Comparison of ENCODE assay signal across 8 cellular contexts in genomic region chr14:68232643-68233055, GRCh38.
DNase-seq lines count a peak whose midpoint lies in the region; ATAC-seq, FAIRE-seq and TF ChIP-seq lines count a peak whose summit lies in the region.

No MANE protein-coding gene starts in this region.

- TF ChIP-seq CTCF in right atrium auricular region (IDR thresholded peaks at IDR 0.05) = no peak

- no peak overlapping the region for H3K4me3 Mint-ChIP-seq in activated CD8-positive, alpha-beta T cell treated with anti-CD3 and anti-CD28 coated beads, Interleukin-2, amount 10 ng/mL, durations not matched to agents 7 days and 5 days

- H3K4me1 ChIP-seq in right atrium auricular region = peaks cover 0 to 25% of the 10 kb centered on the region in 2 donors

- H3K36me3 ChIP-seq in right atrium auricular region = no peaks in the 10 kb centered on the region

- DNase-seq in CD1c-positive myeloid dendritic cell (ENCODE audit: extremely low spot score) (peak; percentile 59), GM19239 (ENCODE audit: insufficient read length, low spot score) (peak; percentile 23), right atrium auricular region (ENCODE audit: low spot score) (peak; percentile 77), NCI-H2171 (lab: John Stamatoyannopoulos, UW) (no peak), NCI-H187 (lab: John Stamatoyannopoulos, UW) (no peak)
- no peak for DNase-seq in activated CD8-positive, alpha-beta T cell treated with anti-CD3 and anti-CD28 coated beads, Interleukin-2, amount 10 ng/mL, durations not matched to agents 7 days and 5 days
- DNase-seq in stimulated activated CD4-positive, alpha-beta T cell treated with anti-CD3 and anti-CD28 coated beads, TNF-alpha, amount 100 ng/mL, for 48 hours (ENCODE audit: low read depth in 3 of 3) = peak; percentile 20 to 31 (median 30)

- H3K27ac Mint-ChIP-seq in activated CD8-positive, alpha-beta T cell treated with anti-CD3 and anti-CD28 coated beads, Interleukin-2, amount 10 ng/mL, durations not matched to agents 7 days and 5 days = no peak overlapping the region

- peak; percentile 92 for FAIRE-seq in GM19239 (lab: Jason Lieb, UNC)

- POLR2A ChIA-PET in activated CD8-positive, alpha-beta T cell treated with anti-CD3 and anti-CD28 coated beads, Interleukin-2, amount 10 ng/mL, durations not matched to agents 7 days and 5 days (lab: Charles Lee) = interaction anchor here (0.5 kb wide), 1 partner anchor 596 kb away, joined by 4 read pairs; no protein-coding TSS in a partner anchor

- H3K27me3 Mint-ChIP-seq in activated CD8-positive, alpha-beta T cell treated with anti-CD3 and anti-CD28 coated beads, Interleukin-2, amount 10 ng/mL, durations not matched to agents 7 days and 5 days (ENCODE audit: low read depth) = no peaks in the 10 kb centered on the region

- H3K27me3 ChIP-seq in right atrium auricular region = no peaks in the 10 kb centered on the region

- H3K27ac ChIP-seq in right atrium auricular region = peak overlapping the region; percentile 27 to 85

- no peaks in the 10 kb centered on the region for H3K9me3 Mint-ChIP-seq in activated CD8-positive, alpha-beta T cell treated with anti-CD3 and anti-CD28 coated beads, Interleukin-2, amount 10 ng/mL, durations not matched to agents 7 days and 5 days (ENCODE audit: insufficient read depth)

- no peaks in the 10 kb centered on the region for H3K9me3 ChIP-seq in right atrium auricular region

- CTCF ChIA-PET in activated CD8-positive, alpha-beta T cell treated with anti-CD3 and anti-CD28 coated beads, Interleukin-2, amount 10 ng/mL, durations not matched to agents 7 days and 5 days (lab: Charles Lee) = interaction anchor here (0.9 to 1.6 kb wide), 2 partner anchors 14 to 584 kb away, joined by 3 read pairs; no protein-coding TSS in a partner anchor

- no peak overlapping the region for H3K4me3 ChIP-seq in right atrium auricular region

- no peaks in the 10 kb centered on the region for H3K4me1 Mint-ChIP-seq in activated CD8-positive, alpha-beta T cell treated with anti-CD3 and anti-CD28 coated beads, Interleukin-2, amount 10 ng/mL, durations not matched to agents 7 days and 5 days (ENCODE audit: low read depth)

- no peaks in the 10 kb centered on the region for H3K36me3 Mint-ChIP-seq in activated CD8-positive, alpha-beta T cell treated with anti-CD3 and anti-CD28 coated beads, Interleukin-2, amount 10 ng/mL, durations not matched to agents 7 days and 5 days (ENCODE audit: low read depth)

- peak; percentile 80 for ATAC-seq in HG03342 (IDR thresholded peaks at IDR 0.05; ENCODE audit: unreplicated experiment)
- peak; percentile 58 for ATAC-seq in activated CD8-positive, alpha-beta T cell treated with anti-CD3 and anti-CD28 coated beads, Interleukin-2, amount 10 ng/mL, durations not matched to agents 7 days and 5 days

Comparison
In these comparisons a context has a peak if more than half of its experiments do, and no peak if none do; other contexts are left out.
1. DNase-seq: peak in CD1c-positive myeloid dendritic cell (single experiment), GM19239 (single experiment), right atrium auricular region (single experiment) and stimulated activated CD4-positive, alpha-beta T cell treated with anti-CD3 and anti-CD28 coated beads, TNF-alpha, amount 100 ng/mL, for 48 hours (3 of 3); none in activated CD8-positive, alpha-beta T cell treated with anti-CD3 and anti-CD28 coated beads, Interleukin-2, amount 10 ng/mL, durations not matched to agents 7 days and 5 days (single experiment), NCI-H2171 (single experiment) and NCI-H187 (0 of 2).